In the genomic region with DNA sequence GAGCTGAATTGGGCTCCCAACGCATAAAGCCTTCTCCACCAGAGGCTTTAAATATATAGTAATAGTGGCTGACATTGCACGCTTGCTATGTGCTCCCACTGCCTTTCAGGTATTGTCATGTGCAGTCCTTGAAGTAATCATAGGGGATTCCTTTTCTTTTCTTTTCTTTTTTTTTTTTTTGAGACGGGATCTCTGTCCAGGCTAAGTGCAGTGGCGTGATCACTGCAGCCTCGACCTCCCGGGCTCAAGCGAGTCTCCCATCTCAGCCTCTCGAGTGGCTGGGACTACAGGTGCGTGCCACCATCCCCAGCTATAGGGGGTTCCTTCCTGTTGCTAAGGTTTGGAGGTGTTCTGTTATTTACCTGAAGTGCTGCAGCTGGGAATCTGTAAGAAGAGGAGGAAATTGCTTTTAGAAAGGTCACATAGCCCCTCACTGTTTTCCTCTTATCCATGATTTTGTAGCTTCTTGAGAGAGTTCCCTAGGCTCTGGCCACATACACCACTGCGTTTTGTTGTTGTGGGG, we compare ENCODE assay signal across 1 cellular context.
TF ChIP-seq lines count a peak whose summit lies in the region.

No MANE protein-coding gene starts in this region.

TF ChIP-seq in GM12878, 131 proteins besides CTCF, POLR2A, EP300 and RAD21:
- TF ChIP-seq EED (IDR thresholded peaks at IDR 0.05; ENCODE audit: low read depth): no peak
- peak; percentile 2 for TF ChIP-seq ZZZ3 (IDR thresholded peaks at IDR 0.05; ENCODE audit: control insufficient read depth, insufficient read length, low read depth)
